In the genomic region with DNA sequence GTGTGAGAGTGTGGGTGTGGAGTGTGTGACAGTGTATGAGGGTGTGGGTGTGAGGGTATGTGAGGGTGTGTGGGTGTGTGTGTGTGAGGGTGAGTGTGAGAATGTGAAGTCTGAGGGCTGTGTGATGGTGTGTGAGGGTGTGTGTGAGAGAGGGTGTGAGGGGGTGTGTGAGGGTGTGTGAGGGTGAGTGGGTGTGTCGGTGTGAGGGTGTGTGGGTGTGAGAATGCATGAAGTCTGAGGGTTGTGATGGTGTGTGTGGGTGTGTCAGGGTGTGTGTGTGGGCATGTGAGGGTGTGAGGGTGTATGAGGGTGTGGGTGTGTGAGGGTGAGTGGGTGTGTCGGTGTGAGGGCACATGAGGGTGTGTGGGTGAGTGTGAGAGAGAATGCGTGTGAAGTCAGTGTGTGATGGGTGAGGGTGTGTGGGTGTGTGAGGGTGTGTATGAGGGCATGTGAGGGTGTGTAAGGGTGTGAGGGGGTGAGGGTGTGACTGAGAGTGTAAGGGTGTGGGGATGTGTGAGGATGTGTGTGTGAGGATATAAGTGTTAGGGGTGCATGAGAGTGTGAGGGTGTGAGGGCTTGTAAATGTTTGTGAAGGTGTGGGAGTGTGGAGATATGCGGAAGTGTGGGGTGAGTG, we compare ENCODE assay signal across 22 cellular contexts. TPM values are rescaled to one million over a fixed set of nuclear protein-coding genes. Genes with fewer than 3 reads are reported as not detected.
DNase-seq lines count a peak whose midpoint lies in the region; ATAC-seq and TF ChIP-seq lines count a peak whose summit lies in the region.
"Had no signal": no experiment of that assay in that cellular context is flagged by ENCODE, and none has a peak within 500 bp of the region (broad histone marks: within the 10 kb centered on the region; RNA-seq: fewer than 3 reads in every experiment).

No MANE protein-coding gene starts in this region.

- no TSS peak for BruUV-seq in HCT116 (replicated peaks; lab: Mats Ljungman, UMichigan)

- WGBS in smooth muscle cell (ENCODE audit: low lambda C conversion rate), result 95% methylated on average over 3 of the region's 4 CpGs

- no peak for TF ChIP-seq POLR2A in HCT116 (IDR thresholded peaks at IDR 0.05; ENCODE audit: borderline replicate concordance, extremely low read depth, insufficient read depth, insufficient read length)

- H3K9me3 ChIP-seq in CD8-positive, alpha-beta T cell (ENCODE audit: low read length), result no peaks in the 10 kb centered on the region
- H3K9me3 ChIP-seq in HCT116 (ENCODE audit: control insufficient read depth in 1 of 2, insufficient read depth in 1 of 2, low read depth in 1 of 2, low read length in 2 of 2), result no peaks in the 10 kb centered on the region
- H3K9me3 ChIP-seq in T-helper 17 cell (ENCODE audit: control insufficient read depth, low read length, poor library complexity, severe bottlenecking), result no peaks in the 10 kb centered on the region
- H3K9me3 ChIP-seq in smooth muscle cell (replicated peaks; ENCODE audit: low read depth), result no peaks in the 10 kb centered on the region
- H3K9me3 ChIP-seq: esophagus squamous epithelium had no signal

- H3K4me2 ChIP-seq in HCT116 (ENCODE audit: low read length) (no peak overlapping the region), smooth muscle cell (no peak overlapping the region)

- no peak for TF ChIP-seq CTCF in CD8-positive, alpha-beta T cell (IDR thresholded peaks at IDR 0.05)
- no peak for TF ChIP-seq CTCF in HCT116 (IDR thresholded peaks at IDR 0.05 in 2 of 3, conservative IDR thresholded peaks at IDR 0.05 in 1 of 3; ENCODE audit: borderline replicate concordance in 1 of 3, insufficient read depth in 1 of 3, low read depth in 2 of 3, low read length in 2 of 3)
- no peak for TF ChIP-seq CTCF in smooth muscle cell (IDR thresholded peaks at IDR 0.05; ENCODE audit: borderline replicate concordance, insufficient read depth, poor library complexity, severe bottlenecking)

- DNase-seq in CD8-positive, alpha-beta T cell, result no peak
- no peak for DNase-seq in HCT116 (ENCODE audit: low read depth, low spot score)
- DNase-seq in T-helper 17 cell, result no peak
- DNase-seq in immature natural killer cell, result no peak
- no peak for DNase-seq in smooth muscle cell (lab: John Stamatoyannopoulos, UW; ENCODE audit: unreplicated experiment)
- DNase-seq in putamen (ENCODE audit: low spot score), result no peak
- no peak for DNase-seq in NCI-H146 (lab: John Stamatoyannopoulos, UW)
- no peak for DNase-seq in superior temporal gyrus (ENCODE audit: extremely low spot score)
- DNase-seq: activated CD4-positive, CD25-positive, alpha-beta regulatory T cell; amniotic stem cell; central memory CD4-positive, alpha-beta T cell; DND-41; effector CD8-positive, alpha-beta T cell; esophagus squamous epithelium; left cardiac atrium; NCI-H526; SIG-M5; stimulated activated CD4-positive, alpha-beta T cell treated with anti-CD3 and anti-CD28 coated beads, Interleukin-4, amount 100 ng/mL, for 1 hour had no signal

- H3K27ac ChIP-seq in CD8-positive, alpha-beta T cell (ENCODE audit: low read depth, low read length), result no peak overlapping the region
- H3K27ac ChIP-seq in HCT116 (ENCODE audit: low read depth, low read length) (0 out of 2 replicates have a peak overlapping the region, but pooled peaks have one; percentile 22), smooth muscle cell (ENCODE audit: low read depth) (no peak overlapping the region)
- H3K27ac ChIP-seq: esophagus squamous epithelium had no signal

- H3F3A ChIP-seq in smooth muscle cell (ENCODE audit: low read depth), result no peaks in the 10 kb centered on the region

- H3K4me3 Mint-ChIP-seq in CD8-positive, alpha-beta T cell, result no peak overlapping the region
- H3K4me3 Mint-ChIP-seq in T-helper 17 cell, result peak overlapping the region; percentile 3
- H3K4me3 Mint-ChIP-seq in immature natural killer cell, result no peak overlapping the region
- H3K4me3 Mint-ChIP-seq: mesothelial cell of epicardium, neural crest cell had no signal

- H3K27me3 Mint-ChIP-seq in CD8-positive, alpha-beta T cell (ENCODE audit: low read depth), result peaks cover 2% of the 10 kb centered on the region
- H3K27me3 Mint-ChIP-seq in T-helper 17 cell (no peaks in the 10 kb centered on the region), immature natural killer cell (ENCODE audit: low read depth in 3 of 3) (peaks cover 0 to 5% (median 0%) of the 10 kb centered on the region in 3 donors)
- H3K27me3 Mint-ChIP-seq: progenitor cell of endocrine pancreas had no signal

- H3K9me3 Mint-ChIP-seq in CD8-positive, alpha-beta T cell, result no peaks in the 10 kb centered on the region
- H3K9me3 Mint-ChIP-seq in immature natural killer cell, result no peaks in the 10 kb centered on the region

- CTCF ChIA-PET in CD8-positive, alpha-beta T cell (lab: Charles Lee), result no interaction called here
- CTCF ChIA-PET in HCT116 (lab: Charles Lee), result no interaction called here

- H3K9ac ChIP-seq in HCT116 (ENCODE audit: low read length) (no peak overlapping the region), smooth muscle cell (ENCODE audit: low read depth) (no peak overlapping the region)

- intact Hi-C loops in CD8-positive, alpha-beta T cell (cut with DNase I, micrococcal nuclease), result no loop called here
- intact Hi-C loops in HCT116 (cut with micrococcal nuclease), result loop anchor here (10.0 kb wide), 1 partner anchor 122 kb away; no protein-coding TSS in a partner anchor

- POLR2A ChIA-PET in CD8-positive, alpha-beta T cell (lab: Charles Lee), result no interaction called here
- POLR2A ChIA-PET in HCT116 (lab: Charles Lee), result no interaction called here

- H3K27ac Mint-ChIP-seq in CD8-positive, alpha-beta T cell, result peak overlapping the region; percentile 56
- H3K27ac Mint-ChIP-seq in T-helper 17 cell, result no peak overlapping the region
- H3K27ac Mint-ChIP-seq in immature natural killer cell, result peak overlapping the region; percentile 51 to 75 (median 72)
- H3K27ac Mint-ChIP-seq: mesothelial cell of epicardium, progenitor cell of endocrine pancreas had no signal

- no peak for ATAC-seq in CD8-positive, alpha-beta T cell
- no peak for ATAC-seq in HCT116
- ATAC-seq in T-helper 17 cell, result no peak
- ATAC-seq: left cardiac atrium had no signal

- no peaks in the 10 kb centered on the region for H3K4me1 ChIP-seq in CD8-positive, alpha-beta T cell (ENCODE audit: insufficient read depth, low read length)
- H3K4me1 ChIP-seq in HCT116 (ENCODE audit: control insufficient read depth in 1 of 2, insufficient read depth in 2 of 2, low read length in 2 of 2) (no peaks in the 10 kb centered on the region), smooth muscle cell (ENCODE audit: low read depth) (no peaks in the 10 kb centered on the region)

- no peaks in the 10 kb centered on the region for H3K36me3 ChIP-seq in CD8-positive, alpha-beta T cell (ENCODE audit: insufficient read depth, low read length)
- H3K36me3 ChIP-seq in HCT116 (ENCODE audit: control insufficient read depth in 1 of 2, insufficient read depth in 2 of 2, low read length in 2 of 2), result no peaks in the 10 kb centered on the region
- no peaks in the 10 kb centered on the region for H3K36me3 ChIP-seq in smooth muscle cell (ENCODE audit: low read depth)
- H3K36me3 ChIP-seq: esophagus squamous epithelium had no signal

- H3K79me2 ChIP-seq in HCT116 (ENCODE audit: insufficient read depth, low read length), result no peaks in the 10 kb centered on the region
- H3K79me2 ChIP-seq in smooth muscle cell (ENCODE audit: low read depth), result no peaks in the 10 kb centered on the region

- RAD21 ChIA-PET in HCT116 (lab: Charles Lee; ENCODE audit: low non-redundant PET in 1 of 2, low total read pairs in 2 of 2, uncharacterized antibody in 2 of 2, unreplicated experiment in 2 of 2), result no interaction called here

- no peak overlapping the region for H2AFZ ChIP-seq in HCT116 (ENCODE audit: low read depth, low read length, poor library complexity, severe bottlenecking)
- H2AFZ ChIP-seq in smooth muscle cell (ENCODE audit: low read depth), result no peak overlapping the region

- no peaks in the 10 kb centered on the region for H3K9me2 ChIP-seq in HCT116 (ENCODE audit: insufficient read depth)

- H3K36me3 Mint-ChIP-seq in CD8-positive, alpha-beta T cell, result no peaks in the 10 kb centered on the region
- H3K36me3 Mint-ChIP-seq in T-helper 17 cell (ENCODE audit: low read depth) (no peaks in the 10 kb centered on the region), immature natural killer cell (no peaks in the 10 kb centered on the region)

- TF ChIP-seq RAD21 in HCT116 (IDR thresholded peaks at IDR 0.05; ENCODE audit: low read depth), result no peak

- H4K20me1 ChIP-seq in HCT116 (ENCODE audit: insufficient read depth) (no peaks in the 10 kb centered on the region), smooth muscle cell (ENCODE audit: low read depth) (no peaks in the 10 kb centered on the region)

- no peaks in the 10 kb centered on the region for H3K4me1 Mint-ChIP-seq in CD8-positive, alpha-beta T cell (ENCODE audit: low read depth)
- peaks cover 7% of the 10 kb centered on the region for H3K4me1 Mint-ChIP-seq in T-helper 17 cell
- H3K4me1 Mint-ChIP-seq in immature natural killer cell, result peaks cover 0 to 6% of the 10 kb centered on the region in 2 donors
- H3K4me1 Mint-ChIP-seq: mesothelial cell of epicardium, neural crest cell had no signal

- H3K4me3 ChIP-seq in CD8-positive, alpha-beta T cell (ENCODE audit: low read depth, low read length), result no peak overlapping the region
- H3K4me3 ChIP-seq in HCT116 (replicated peaks in 1 of 2; ENCODE audit: low read depth in 1 of 2, low read length in 2 of 2) (no peak overlapping the region), smooth muscle cell (no peak overlapping the region)
- H3K4me3 ChIP-seq: esophagus squamous epithelium, skin epidermis had no signal

- no peaks in the 10 kb centered on the region for H3K27me3 ChIP-seq in CD8-positive, alpha-beta T cell (ENCODE audit: insufficient read depth, low read length)
- no peaks in the 10 kb centered on the region for H3K27me3 ChIP-seq in HCT116 (ENCODE audit: insufficient read depth, low read length)
- no peaks in the 10 kb centered on the region for H3K27me3 ChIP-seq in smooth muscle cell (ENCODE audit: low read depth)

TF ChIP-seq in HCT116, 20 proteins besides CTCF, POLR2A, EP300 and RAD21 (continues in another document):
- no peak for TF ChIP-seq FOSL1 (IDR thresholded peaks at IDR 0.05; ENCODE audit: low read depth)
- TF ChIP-seq, protein P1, sequence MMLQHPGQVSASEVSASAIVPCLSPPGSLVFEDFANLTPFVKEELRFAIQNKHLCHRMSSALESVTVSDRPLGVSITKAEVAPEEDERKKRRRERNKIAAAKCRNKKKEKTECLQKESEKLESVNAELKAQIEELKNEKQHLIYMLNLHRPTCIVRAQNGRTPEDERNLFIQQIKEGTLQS (IDR thresholded peaks at IDR 0.05), result no peak
- no peak for TF ChIP-seq CBX3 (IDR thresholded peaks at IDR 0.05; ENCODE audit: low read depth)
- TF ChIP-seq ZFX (IDR thresholded peaks at IDR 0.05), result no peak
- TF ChIP-seq ZNF274 (IDR thresholded peaks at IDR 0.05; ENCODE audit: low read depth, low read length), result no peak
- TF ChIP-seq ELF1 (IDR thresholded peaks at IDR 0.05; ENCODE audit: borderline replicate concordance, low read depth), result no peak
- TF ChIP-seq SRF (IDR thresholded peaks at IDR 0.05; ENCODE audit: low read depth), result no peak

RNA-seq across cellular contexts. Expression of a gene that starts 36.4 kb away (rescaled TPM):
- 1 to 10 TPM; 2.8 to 3.4 TPM for total RNA-seq in CD8-positive, alpha-beta T cell
- 5.5 TPM for total RNA-seq in HCT116 (2021; ENCODE audit: unreplicated experiment)
- 3.4 and 4.6 TPM in 2 replicates for polyA plus RNA-seq in HCT116 (2012)
- 1 to 10 TPM in 1 of 2 donors, under 1 TPM in 1; 0.85 to 2.6 TPM for total RNA-seq in T-helper 17 cell
- 1 to 10 TPM in 2 of 3 donors, not detected in 1; 1.1 to 1.4 TPM for polyA plus RNA-seq in immature natural killer cell
- 2.6 and 7.0 TPM in 2 replicates for total RNA-seq in smooth muscle cell
- polyA plus RNA-seq in smooth muscle cell, result 7.2 and 12.1 TPM in 2 replicates
